In the genomic region with DNA sequence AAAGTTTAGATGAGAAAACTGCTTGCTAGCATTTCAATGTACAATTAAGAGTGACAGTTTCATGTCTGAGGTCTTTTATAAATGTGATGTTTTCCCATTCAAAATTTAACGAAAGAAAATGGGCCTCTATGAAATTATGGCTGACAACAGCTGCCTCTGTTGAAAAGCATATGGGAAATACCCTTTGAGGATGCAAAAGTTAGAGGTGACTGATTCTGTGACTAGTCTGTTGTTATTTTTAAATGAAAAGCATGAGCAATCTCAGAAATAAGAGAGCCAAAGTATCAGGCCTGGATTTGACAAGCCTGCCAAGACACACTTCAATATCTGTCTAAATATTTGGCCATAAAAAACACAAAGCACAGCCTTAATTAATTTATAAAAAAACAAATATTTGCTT, we compare ENCODE assay signal across 14 cellular contexts.
DNase-seq lines count a peak whose midpoint lies in the region; ATAC-seq and TF ChIP-seq lines count a peak whose summit lies in the region.
"Had no signal": no experiment of that assay in that cellular context is flagged by ENCODE, and none has a peak within 500 bp of the region (broad histone marks: within the 10 kb centered on the region; RNA-seq: fewer than 3 reads in every experiment).

No MANE protein-coding gene starts in this region.

- whole genome bisulfite sequencing in H9 (ENCODE audit: extremely low coverage, insufficient read length, low lambda C conversion rate), result no CpG with 5 or more reads among the region's 1 CpG

- no peak overlapping the region for H4K8ac ChIP-seq in H9 (replicated peaks; ENCODE audit: insufficient read length, low read depth, low read length)

- no peak overlapping the region for H3K56ac ChIP-seq in H9 (ENCODE audit: insufficient read length, low read depth, low read length)

- H4K20me1 ChIP-seq in H9 (ENCODE audit: control insufficient read depth, insufficient read depth, insufficient read length), result no peaks in the 10 kb centered on the region

- H3K27me3 Mint-ChIP-seq in H9 (ENCODE audit: low read depth), result no peaks in the 10 kb centered on the region
- H3K27me3 Mint-ChIP-seq: B cell had no signal

- no peak overlapping the region for H3K23ac ChIP-seq in H9 (ENCODE audit: insufficient read length, low read depth, low read length)

- H3K18ac ChIP-seq in H9 (ENCODE audit: insufficient read length, low read depth, low read length), result no peak overlapping the region

- H2AFZ ChIP-seq in H9 (ENCODE audit: low read length), result no peak overlapping the region

- peak; percentile 72 for DNase-seq in GM12865 (ENCODE audit: low read depth)
- DNase-seq in DMS153 (lab: John Stamatoyannopoulos, UW), result no peak
- DNase-seq in stimulated activated effector memory CD8-positive, alpha-beta T cell treated with anti-CD3 and anti-CD28 coated beads, Interleukin-12 subunit alpha, Interleukin-12 subunit beta, amount 100 ng/mL, for 72 hours (ENCODE audit: low spot score in 2 of 2), result no peak
- DNase-seq in H9, result no peak
- DNase-seq in T-helper 9 cell, result no peak
- DNase-seq: activated T-cell treated with anti-CD3 and anti-CD28 coated beads, Interleukin-2, amount 50 U/mL, for 72 hours; naive B cell; uterus had no signal

- no peaks in the 10 kb centered on the region for H3K23me2 ChIP-seq in H9 (ENCODE audit: insufficient read length, low read depth, low read length, poor library complexity, severe bottlenecking)

- H3K4me1 Mint-ChIP-seq in stimulated activated effector memory CD8-positive, alpha-beta T cell treated with anti-CD3 and anti-CD28 coated beads, Interleukin-12 subunit alpha, Interleukin-12 subunit beta, amount 100 ng/mL, for 72 hours, result no peaks in the 10 kb centered on the region
- H3K4me1 Mint-ChIP-seq in H9, result no peaks in the 10 kb centered on the region
- H3K4me1 Mint-ChIP-seq: B cell, naive B cell had no signal

- no peak overlapping the region for H2BK12ac ChIP-seq in H9 (ENCODE audit: insufficient read length, low read depth, low read length)

- H3K9me3 Mint-ChIP-seq in stimulated activated effector memory CD8-positive, alpha-beta T cell treated with anti-CD3 and anti-CD28 coated beads, Interleukin-12 subunit alpha, Interleukin-12 subunit beta, amount 100 ng/mL, for 72 hours, result peaks cover 8% of the 10 kb centered on the region
- H3K9me3 Mint-ChIP-seq in H9, result no peaks in the 10 kb centered on the region

- no peak for TF ChIP-seq CTCF in GM12865 (IDR thresholded peaks at IDR 0.05; ENCODE audit: insufficient read depth, low read depth, low read length, missing control alignments)
- TF ChIP-seq CTCF in H9 (conservative IDR thresholded peaks at IDR 0.05), result no peak

- H3T11ph ChIP-seq in H9 (ENCODE audit: low read length), result no peak overlapping the region

- no peak overlapping the region for H4K91ac ChIP-seq in H9 (ENCODE audit: insufficient read length, low read depth, low read length)

- H3K4me2 ChIP-seq in H9 (ENCODE audit: insufficient read depth, insufficient read length, low read length), result no peak overlapping the region

- no peaks in the 10 kb centered on the region for H3K79me1 ChIP-seq in H9 (ENCODE audit: insufficient read depth, low read depth, low read length, poor library complexity, severe bottlenecking)

- H2BK120ac ChIP-seq in H9 (ENCODE audit: low read depth, low read length, poor library complexity, severe bottlenecking), result no peak overlapping the region

- no peak overlapping the region for H3K4ac ChIP-seq in H9 (ENCODE audit: low read depth, low read length)

- no peak overlapping the region for H4K5ac ChIP-seq in H9 (ENCODE audit: insufficient read length, low read depth, low read length)

- no peak overlapping the region for H3K27ac ChIP-seq in H9 (ENCODE audit: insufficient read length, low read depth, low read length)
- H3K27ac ChIP-seq: breast epithelium, epithelial cell of prostate, uterus had no signal

- no peaks in the 10 kb centered on the region for H3K9me3 ChIP-seq in H9 (ENCODE audit: control insufficient read depth, low read depth, low read length)
- H3K9me3 ChIP-seq: breast epithelium, uterus had no signal

- H3K14ac ChIP-seq in H9 (ENCODE audit: insufficient read depth, low read length), result no peak overlapping the region

- H3K4me3 Mint-ChIP-seq in stimulated activated effector memory CD8-positive, alpha-beta T cell treated with anti-CD3 and anti-CD28 coated beads, Interleukin-12 subunit alpha, Interleukin-12 subunit beta, amount 100 ng/mL, for 72 hours, result no peak overlapping the region
- no peak overlapping the region for H3K4me3 Mint-ChIP-seq in H9
- H3K4me3 Mint-ChIP-seq: activated T-cell treated with anti-CD3 and anti-CD28 coated beads, Interleukin-2, amount 50 U/mL, for 72 hours; B cell; naive B cell had no signal

- H3K36me3 Mint-ChIP-seq in stimulated activated effector memory CD8-positive, alpha-beta T cell treated with anti-CD3 and anti-CD28 coated beads, Interleukin-12 subunit alpha, Interleukin-12 subunit beta, amount 100 ng/mL, for 72 hours, result no peaks in the 10 kb centered on the region
- no peaks in the 10 kb centered on the region for H3K36me3 Mint-ChIP-seq in H9 (ENCODE audit: insufficient read depth in 1 of 3, low read depth in 3 of 3)
- H3K36me3 Mint-ChIP-seq: naive B cell had no signal

- ATAC-seq in GM19351 (IDR thresholded peaks at IDR 0.05; ENCODE audit: unreplicated experiment) (peak; percentile 96), HG02678 (IDR thresholded peaks at IDR 0.05; ENCODE audit: unreplicated experiment) (peak; percentile 92), HG03432 (IDR thresholded peaks at IDR 0.05; ENCODE audit: unreplicated experiment) (peak; percentile 99)
- no peak for ATAC-seq in stimulated activated effector memory CD8-positive, alpha-beta T cell treated with anti-CD3 and anti-CD28 coated beads, Interleukin-12 subunit alpha, Interleukin-12 subunit beta, amount 100 ng/mL, for 72 hours
- ATAC-seq: activated T-cell treated with anti-CD3 and anti-CD28 coated beads, Interleukin-2, amount 50 U/mL, for 72 hours had no signal

- H2AK5ac ChIP-seq in H9 (ENCODE audit: insufficient read length, low read length), result no peak overlapping the region

- H2BK15ac ChIP-seq in H9 (ENCODE audit: low read depth, low read length), result no peak overlapping the region

- H2BK20ac ChIP-seq in H9 (ENCODE audit: low read depth, low read length, poor library complexity, severe bottlenecking), result no peak overlapping the region

- no peak overlapping the region for H3K27ac Mint-ChIP-seq in stimulated activated effector memory CD8-positive, alpha-beta T cell treated with anti-CD3 and anti-CD28 coated beads, Interleukin-12 subunit alpha, Interleukin-12 subunit beta, amount 100 ng/mL, for 72 hours
- H3K27ac Mint-ChIP-seq in H9, result no peak overlapping the region
- H3K27ac Mint-ChIP-seq: activated T-cell treated with anti-CD3 and anti-CD28 coated beads, Interleukin-2, amount 50 U/mL, for 72 hours; B cell; naive B cell had no signal

- no peaks in the 10 kb centered on the region for H3K27me3 ChIP-seq in H9 (ENCODE audit: insufficient read depth, low read length)
- H3K27me3 ChIP-seq: breast epithelium, uterus had no signal

- no peaks in the 10 kb centered on the region for H3K4me1 ChIP-seq in H9 (ENCODE audit: insufficient read depth, low read length)
- H3K4me1 ChIP-seq: breast epithelium, uterus had no signal

- H2BK5ac ChIP-seq in H9 (ENCODE audit: insufficient read length, low read length), result no peak overlapping the region

- no peak overlapping the region for H3K4me3 ChIP-seq in GM12865 (ENCODE audit: low read depth, low read length)
- H3K4me3 ChIP-seq: breast epithelium, uterus had no signal

- H3K79me2 ChIP-seq in H9 (ENCODE audit: insufficient read depth, low read length), result no peaks in the 10 kb centered on the region

- H3K9ac ChIP-seq in H9 (ENCODE audit: extremely low read depth, insufficient read length, low read length), result no peak overlapping the region
